7 cellular contexts compared by ENCODE assay signal in genomic region chr3:12187448-12188327, GRCh38.
DNase-seq lines count a peak whose midpoint lies in the region; ATAC-seq and TF ChIP-seq lines count a peak whose summit lies in the region.

No MANE protein-coding gene starts in this region.

- intact Hi-C loops in dendritic cell treated with granulocyte-macrophage colony-stimulating factor and Interleukin-4, amounts not matched to agents 40 ng/mL and 50 ng/mL, for 4 days (cut with micrococcal nuclease), result loop anchor here (5.0 kb wide), 1 partner anchor 40 kb away; no protein-coding TSS in a partner anchor

- H3K36me3 Mint-ChIP-seq in dendritic cell treated with granulocyte-macrophage colony-stimulating factor and Interleukin-4, amounts not matched to agents 40 ng/mL and 50 ng/mL, for 4 days (ENCODE audit: low read depth), result no peaks in the 10 kb centered on the region

- peak overlapping the region; percentile 94 for H3K27ac ChIP-seq in neutrophil

- peaks cover 90% of the 10 kb centered on the region for H3K4me1 Mint-ChIP-seq in dendritic cell treated with granulocyte-macrophage colony-stimulating factor and Interleukin-4, amounts not matched to agents 40 ng/mL and 50 ng/mL, for 4 days (ENCODE audit: low read depth)

- H3K27me3 Mint-ChIP-seq in dendritic cell treated with granulocyte-macrophage colony-stimulating factor and Interleukin-4, amounts not matched to agents 40 ng/mL and 50 ng/mL, for 4 days, result peaks cover 2% of the 10 kb centered on the region

- no peaks in the 10 kb centered on the region for H3K9me3 Mint-ChIP-seq in dendritic cell treated with granulocyte-macrophage colony-stimulating factor and Interleukin-4, amounts not matched to agents 40 ng/mL and 50 ng/mL, for 4 days

- no peaks in the 10 kb centered on the region for H3K36me3 ChIP-seq in neutrophil

- no peak for TF ChIP-seq CTCF in neutrophil (IDR thresholded peaks at IDR 0.05)

- DNase-seq in DMS 273 treated with DMSO at 0.1 percent for 48 hours (lab: John Stamatoyannopoulos, UW), result no peak
- DNase-seq in central memory CD4-positive, alpha-beta T cell, result no peak

- H3K27ac Mint-ChIP-seq in dendritic cell treated with granulocyte-macrophage colony-stimulating factor and Interleukin-4, amounts not matched to agents 40 ng/mL and 50 ng/mL, for 4 days, result peak overlapping the region; percentile 95

- peak overlapping the region; percentile 49 to 55 for H3K4me3 ChIP-seq in neutrophil (ENCODE audit: low read depth in 1 of 2, low read length in 1 of 2)

- H3K27me3 ChIP-seq in neutrophil, result no peaks in the 10 kb centered on the region

- peaks cover 66 to 67% of the 10 kb centered on the region in 2 experiments for H3K4me1 ChIP-seq in neutrophil (ENCODE audit: control insufficient read depth in 1 of 2, insufficient read depth in 1 of 2, low read depth in 1 of 2, low read length in 1 of 2)

- ATAC-seq in GM19025 (IDR thresholded peaks at IDR 0.05; ENCODE audit: low read depth, unreplicated experiment) (peak; percentile 60), HG03039 (IDR thresholded peaks at IDR 0.05; ENCODE audit: unreplicated experiment) (peak; percentile 63), SK-N-SH treated with all-trans-retinoic acid at 6 μM for 48 hours (peak; percentile 83)

- no peaks in the 10 kb centered on the region for H3K9me3 ChIP-seq in neutrophil

- H3K4me3 Mint-ChIP-seq in dendritic cell treated with granulocyte-macrophage colony-stimulating factor and Interleukin-4, amounts not matched to agents 40 ng/mL and 50 ng/mL, for 4 days, result peak overlapping the region; percentile 68

TF ChIP-seq in SK-N-SH treated with all-trans-retinoic acid at 6 μM for 48 hours, 23 proteins besides CTCF, POLR2A, EP300 and RAD21:
- TF ChIP-seq CSRNP3 (CRISPR knock-in tag; IDR thresholded peaks at IDR 0.05) (no peak), GLIS3 (CRISPR knock-in tag; IDR thresholded peaks at IDR 0.05) (no peak), ZFP30 (CRISPR knock-in tag; IDR thresholded peaks at IDR 0.05) (no peak), ZFP3 (CRISPR knock-in tag; IDR thresholded peaks at IDR 0.05) (peak; percentile 70; the same call in 1 of the 2 replicates), TCF4 (CRISPR knock-in tag; IDR thresholded peaks at IDR 0.05; ENCODE audit: borderline replicate concordance) (no peak), ZNF565 (CRISPR knock-in tag; conservative IDR thresholded peaks at IDR 0.05; ENCODE audit: low read depth) (no peak), PPARA (CRISPR knock-in tag; IDR thresholded peaks at IDR 0.05; ENCODE audit: borderline replicate concordance) (no peak), TOX (CRISPR knock-in tag; IDR thresholded peaks at IDR 0.05; ENCODE audit: borderline replicate concordance) (no peak)
- TF ChIP-seq, protein P1, sequence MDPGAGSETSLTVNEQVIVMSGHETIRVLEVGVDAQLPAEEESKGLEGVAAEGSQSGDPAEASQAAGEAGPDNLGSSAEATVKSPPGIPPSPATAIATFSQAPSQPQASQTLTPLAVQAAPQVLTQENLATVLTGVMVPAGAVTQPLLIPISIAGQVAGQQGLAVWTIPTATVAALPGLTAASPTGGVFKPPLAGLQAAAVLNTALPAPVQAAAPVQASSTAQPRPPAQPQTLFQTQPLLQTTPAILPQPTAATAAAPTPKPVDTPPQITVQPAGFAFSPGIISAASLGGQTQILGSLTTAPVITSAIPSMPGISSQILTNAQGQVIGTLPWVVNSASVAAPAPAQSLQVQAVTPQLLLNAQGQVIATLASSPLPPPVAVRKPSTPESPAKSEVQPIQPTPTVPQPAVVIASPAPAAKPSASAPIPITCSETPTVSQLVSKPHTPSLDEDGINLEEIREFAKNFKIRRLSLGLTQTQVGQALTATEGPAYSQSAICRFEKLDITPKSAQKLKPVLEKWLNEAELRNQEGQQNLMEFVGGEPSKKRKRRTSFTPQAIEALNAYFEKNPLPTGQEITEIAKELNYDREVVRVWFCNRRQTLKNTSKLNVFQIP (CRISPR knock-in tag; IDR thresholded peaks at IDR 0.05; ENCODE audit: borderline replicate concordance, low read depth), result no peak
